In genomic region chr1:223845810-223846667, GRCh38 we compare ENCODE assay signal across 8 cellular contexts. TPM values are rescaled to one million over a fixed set of nuclear protein-coding genes. Genes with fewer than 3 reads are reported as not detected.
DNase-seq lines count a peak whose midpoint lies in the region; ATAC-seq, FAIRE-seq and TF ChIP-seq lines count a peak whose summit lies in the region.

A gene with protein sequence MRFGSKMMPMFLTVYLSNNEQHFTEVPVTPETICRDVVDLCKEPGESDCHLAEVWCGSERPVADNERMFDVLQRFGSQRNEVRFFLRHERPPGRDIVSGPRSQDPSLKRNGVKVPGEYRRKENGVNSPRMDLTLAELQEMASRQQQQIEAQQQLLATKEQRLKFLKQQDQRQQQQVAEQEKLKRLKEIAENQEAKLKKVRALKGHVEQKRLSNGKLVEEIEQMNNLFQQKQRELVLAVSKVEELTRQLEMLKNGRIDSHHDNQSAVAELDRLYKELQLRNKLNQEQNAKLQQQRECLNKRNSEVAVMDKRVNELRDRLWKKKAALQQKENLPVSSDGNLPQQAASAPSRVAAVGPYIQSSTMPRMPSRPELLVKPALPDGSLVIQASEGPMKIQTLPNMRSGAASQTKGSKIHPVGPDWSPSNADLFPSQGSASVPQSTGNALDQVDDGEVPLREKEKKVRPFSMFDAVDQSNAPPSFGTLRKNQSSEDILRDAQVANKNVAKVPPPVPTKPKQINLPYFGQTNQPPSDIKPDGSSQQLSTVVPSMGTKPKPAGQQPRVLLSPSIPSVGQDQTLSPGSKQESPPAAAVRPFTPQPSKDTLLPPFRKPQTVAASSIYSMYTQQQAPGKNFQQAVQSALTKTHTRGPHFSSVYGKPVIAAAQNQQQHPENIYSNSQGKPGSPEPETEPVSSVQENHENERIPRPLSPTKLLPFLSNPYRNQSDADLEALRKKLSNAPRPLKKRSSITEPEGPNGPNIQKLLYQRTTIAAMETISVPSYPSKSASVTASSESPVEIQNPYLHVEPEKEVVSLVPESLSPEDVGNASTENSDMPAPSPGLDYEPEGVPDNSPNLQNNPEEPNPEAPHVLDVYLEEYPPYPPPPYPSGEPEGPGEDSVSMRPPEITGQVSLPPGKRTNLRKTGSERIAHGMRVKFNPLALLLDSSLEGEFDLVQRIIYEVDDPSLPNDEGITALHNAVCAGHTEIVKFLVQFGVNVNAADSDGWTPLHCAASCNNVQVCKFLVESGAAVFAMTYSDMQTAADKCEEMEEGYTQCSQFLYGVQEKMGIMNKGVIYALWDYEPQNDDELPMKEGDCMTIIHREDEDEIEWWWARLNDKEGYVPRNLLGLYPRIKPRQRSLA (minus strand): TSS chr1:223845947. CDS start chr1:223845680, 267 bp downstream.

- no peaks in the 10 kb centered on the region for H3K36me3 ChIP-seq in kidney (ENCODE audit: control insufficient read depth in 1 of 2, insufficient read depth in 2 of 2, low read length in 2 of 2)

- intact Hi-C loops in kidney (cut with DNase I), result no loop called here

- H3K27ac ChIP-seq in kidney (ENCODE audit: low read depth in 2 of 2, low read length in 2 of 2), result peak within 1 kb of the TSS; percentile 94

- peaks cover 5 to 7% of the 10 kb centered on the region in 2 donors for H3K4me1 ChIP-seq in kidney (ENCODE audit: control insufficient read depth in 1 of 2, insufficient read depth in 1 of 2, low read depth in 1 of 2, low read length in 2 of 2)

- TF ChIP-seq CTCF in kidney (IDR thresholded peaks at IDR 0.05; ENCODE audit: borderline replicate concordance, extremely low read depth, insufficient read depth), result peak; percentile 81

- H3K4me3 ChIP-seq in kidney (ENCODE audit: low read length in 2 of 2), result peak within 1 kb of the TSS; percentile 76 to 79

- FAIRE-seq in kidney (lab: Jason Lieb, UNC), result no peak

- no peaks in the 10 kb centered on the region for H3K9me3 ChIP-seq in kidney (ENCODE audit: control insufficient read depth in 1 of 2, low read length in 2 of 2)

- peak; percentile 87 for DNase-seq in Ammon's horn (ENCODE audit: low spot score)
- DNase-seq in NCI-H345 (lab: John Stamatoyannopoulos, UW), result peak; percentile 93
- DNase-seq in activated CD4-positive, CD25-positive, alpha-beta regulatory T cell treated with anti-CD3 and anti-CD28 coated beads, Interleukin-2, amount 50 U/mL, for 72 hours, result peak; percentile 85
- DNase-seq in cerebellar cortex (ENCODE audit: low spot score), result peak; percentile 79
- peak; percentile 97 for DNase-seq in kidney
- DNase-seq in stimulated activated CD4-positive, alpha-beta T cell treated with anti-CD3 and anti-CD28 coated beads, Interleukin-15, amount 100 ng/mL, for 48 hours (ENCODE audit: low read depth in 2 of 2), result peak; percentile 70 to 81

- H3K9ac ChIP-seq in kidney (ENCODE audit: low read length in 2 of 2), result peak within 1 kb of the TSS; percentile 89 to 93

- ATAC-seq in GM19023 (IDR thresholded peaks at IDR 0.05; ENCODE audit: unreplicated experiment) (peak; percentile 76), HG03196 (IDR thresholded peaks at IDR 0.05; ENCODE audit: unreplicated experiment) (peak; percentile 72)

RNA-seq across cellular contexts. Expression of the gene that starts here (rescaled TPM):
- 45.9 TPM for total RNA-seq in kidney
- polyA plus RNA-seq in kidney (ENCODE audit: insufficient read depth, low read depth, low replicate concordance), result 10.3 TPM

Comparison
In these comparisons a context has a peak if more than half of its experiments do, and no peak if none do; other contexts are left out.
1. Peak in every context shown above with its lines: DNase-seq, ATAC-seq, H3K4me3 ChIP-seq and H3K27ac ChIP-seq.